ENCODE assay signal across 8 cellular contexts in the genomic region with DNA sequence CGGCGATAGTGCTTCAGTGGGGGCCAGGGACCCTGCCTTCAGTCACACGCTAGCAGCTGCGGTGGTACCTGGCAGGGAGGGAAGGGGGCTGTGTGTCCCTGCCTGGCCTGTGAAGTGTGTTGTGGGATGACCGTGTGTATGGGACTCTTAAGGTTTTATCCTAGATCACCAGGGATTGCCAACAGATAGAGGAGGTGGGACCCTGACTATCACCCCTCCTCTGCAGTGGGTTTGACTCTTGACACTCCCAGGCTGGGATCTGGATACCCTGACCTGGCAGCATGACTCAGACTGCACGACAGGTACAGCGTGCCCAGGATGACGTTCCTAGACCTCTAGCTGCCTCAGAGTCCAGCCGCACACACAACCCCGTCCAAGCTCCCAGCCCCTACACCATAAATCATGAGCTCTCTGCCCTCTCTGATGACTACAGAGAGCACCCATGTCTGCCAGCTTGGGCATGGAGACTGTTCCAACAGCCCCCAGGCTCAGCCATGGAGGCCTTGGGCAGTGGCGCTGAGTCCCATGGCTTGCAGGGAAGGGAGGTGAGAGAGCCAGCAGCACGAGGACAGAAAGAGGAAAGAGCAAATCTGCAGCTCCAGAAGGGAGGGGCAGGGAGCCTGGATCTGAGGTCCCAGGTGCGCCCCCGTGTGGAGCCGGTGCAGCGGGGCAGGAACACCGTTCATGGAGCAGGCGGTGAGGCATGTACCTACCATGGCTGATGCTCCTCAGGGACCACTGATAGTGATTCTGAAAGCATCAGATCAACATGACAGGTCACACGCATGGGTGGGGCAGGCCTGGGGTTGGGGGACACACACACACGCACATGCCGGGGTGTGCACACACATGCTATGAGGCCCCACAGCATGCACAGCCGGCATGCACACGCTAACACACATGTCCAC.
DNase-seq lines count a peak whose midpoint lies in the region; ATAC-seq and TF ChIP-seq lines count a peak whose summit lies in the region.

No MANE protein-coding gene starts in this region.

- intact Hi-C loops in transverse colon (cut with DNase I; ENCODE audit: low total_unique reads): loop anchor here (10.0 kb wide), 1 partner anchor 685 kb away; no protein-coding TSS in a partner anchor

- in situ Hi-C loops in astrocyte of the cerebellum (cut with HindIII; ENCODE audit: low sequenced_read_pairs) (no loop called here), transverse colon (cut with MboI; ENCODE audit: low pct_ligation_motif_present in 1 of 4, low pct_unique_long_range_greater_than_20kb in 1 of 4, low sequenced_read_pairs in 3 of 4) (loop anchor here in 1 of 4 donors (25.0 kb wide), 1 partner anchor 803 kb away; no protein-coding TSS in a partner anchor)

- peak; percentile 42 for TF ChIP-seq CTCF in astrocyte of the cerebellum (IDR thresholded peaks at IDR 0.05; ENCODE audit: low read depth, low read length, missing control alignments)
- TF ChIP-seq CTCF in transverse colon (IDR thresholded peaks at IDR 0.05): peak in 4 of 5 experiments; percentile 23 to 46 (median 37)

- peak; percentile 48 for ATAC-seq in HG03354 (IDR thresholded peaks at IDR 0.05; ENCODE audit: poor library complexity, severe bottlenecking, unreplicated experiment)
- no peak for ATAC-seq in HG03108 (IDR thresholded peaks at IDR 0.05; ENCODE audit: unreplicated experiment)

- no peak overlapping the region for H3K27ac ChIP-seq in transverse colon

- H3K36me3 ChIP-seq in transverse colon: no peaks in the 10 kb centered on the region

- no peak for TF ChIP-seq EP300 in transverse colon (IDR thresholded peaks at IDR 0.05; ENCODE audit: low read depth)

- WGBS in transverse colon (ENCODE audit: low coverage in 1 of 2), 2 donors: 34% methylated on average over 19 of the region's 23 CpGs; no CpG with 5 or more reads in 1 of the 2 donors

- H3K4me3 ChIP-seq in astrocyte of the cerebellum (ENCODE audit: low read depth, low read length) (no peak overlapping the region), transverse colon (no peak overlapping the region)

- TF ChIP-seq POLR2A in transverse colon (IDR thresholded peaks at IDR 0.05): no peak

- H3K27me3 ChIP-seq in transverse colon: no peaks in the 10 kb centered on the region

- DNase-seq in EH (ENCODE audit: low read depth): peak; percentile 57
- peak; percentile 83 for DNase-seq in RPMI8226
- no peak for DNase-seq in astrocyte of the cerebellum (ENCODE audit: low read depth)
- peak; percentile 58 for DNase-seq in left kidney (ENCODE audit: low read depth, low spot score)
- peak; percentile 83 for DNase-seq in transverse colon
- no peak for DNase-seq in anterior cingulate cortex (lab: John Stamatoyannopoulos, UW)

- H3K9me3 ChIP-seq in transverse colon: no peaks in the 10 kb centered on the region

- H3K4me1 ChIP-seq in transverse colon: peaks cover 0 to 4% (median 1%) of the 10 kb centered on the region in 4 donors

Comparison
In these comparisons a context has a peak if more than half of its experiments do, and no peak if none do; other contexts are left out.
1. DNase-seq: peak in EH (single experiment), RPMI8226 (single experiment), left kidney (single experiment) and transverse colon (single experiment); none in astrocyte of the cerebellum (single experiment) and anterior cingulate cortex (0 of 58).